8 cellular contexts compared by ENCODE assay signal in genomic region chr19:17303167-17303939, GRCh38. TPM values are rescaled to one million over a fixed set of nuclear protein-coding genes. Genes with fewer than 3 reads are reported as not detected.
DNase-seq lines count a peak whose midpoint lies in the region; ATAC-seq, FAIRE-seq and TF ChIP-seq lines count a peak whose summit lies in the region.

Gene ABHD8 (minus strand): TSS chr19:17303425. CDS start chr19:17301616, 1,809 bp downstream.

- H3K36me3 ChIP-seq in BLaER1 treated with 17β-estradiol and CSF1 and Interleukin-3, amounts not matched to agents 10 nM and 100 nM, result peaks cover 20 to 34% (median 27%) of the 10 kb centered on the region in 11 experiments
- peaks cover 0 to 2% (median 0%) of the 10 kb centered on the region in 4 donors for H3K36me3 ChIP-seq in right lobe of liver

- TF ChIP-seq POLR2A in right lobe of liver (IDR thresholded peaks at IDR 0.05), result peak; percentile 71

- TF ChIP-seq CTCF in dorsolateral prefrontal cortex (IDR thresholded peaks at IDR 0.05 in 54 of 56, conservative IDR thresholded peaks at IDR 0.05 in 2 of 56; ENCODE audit: low read depth in 1 of 56, partially characterized antibody in 56 of 56) (peak in 54 of 56 donors; percentile 12 to 69 (median 50)), right lobe of liver (IDR thresholded peaks at IDR 0.05) (peak; percentile 65 to 83 (median 71))

- peaks cover 48 to 71% (median 57%) of the 10 kb centered on the region in 10 experiments for H3K4me1 ChIP-seq in BLaER1 treated with 17β-estradiol and CSF1 and Interleukin-3, amounts not matched to agents 10 nM and 100 nM
- peaks cover 0 to 31% (median 15%) of the 10 kb centered on the region in 4 donors for H3K4me1 ChIP-seq in right lobe of liver

- intact Hi-C loops in dorsolateral prefrontal cortex (cut with DNase I) (no loop called here), right lobe of liver (cut with DNase I) (no loop called here)

- FAIRE-seq in GM19239 (lab: Jason Lieb, UNC), result peak; percentile 89

- H3K27ac ChIP-seq in BLaER1 treated with 17β-estradiol and CSF1 and Interleukin-3, amounts not matched to agents 10 nM and 100 nM, result peak within 1 kb of the TSS; percentile 61 to 92 (median 77)
- peak within 1 kb of the TSS in 56 of 59 donors; percentile 33 to 99 (median 82) for H3K27ac ChIP-seq in dorsolateral prefrontal cortex
- peak within 1 kb of the TSS; percentile 58 to 77 (median 71) for H3K27ac ChIP-seq in right lobe of liver

- no peaks in the 10 kb centered on the region for H3K27me3 ChIP-seq in BLaER1 treated with 17β-estradiol and CSF1 and Interleukin-3, amounts not matched to agents 10 nM and 100 nM
- H3K27me3 ChIP-seq in dorsolateral prefrontal cortex, result no peaks in the 10 kb centered on the region
- no peaks in the 10 kb centered on the region for H3K27me3 ChIP-seq in right lobe of liver

- 8% methylated on average over 3 of the region's 52 CpGs for WGBS in right lobe of liver (ENCODE audit: insufficient coverage, low coverage, low lambda C conversion rate, missing lambda C conversion rate)

- peaks cover 3 to 8% (median 6%) of the 10 kb centered on the region in 11 experiments; a peak in 21 of 22 replicates for H3K9me3 ChIP-seq in BLaER1 treated with 17β-estradiol and CSF1 and Interleukin-3, amounts not matched to agents 10 nM and 100 nM (replicated peaks in 1 of 11)
- H3K9me3 ChIP-seq in right lobe of liver, result no peaks in the 10 kb centered on the region

- H3K9ac ChIP-seq in BLaER1 treated with 17β-estradiol and CSF1 and Interleukin-3, amounts not matched to agents 10 nM and 100 nM, result peak within 1 kb of the TSS; percentile 78 to 89 (median 85)

- H4K20me1 ChIP-seq in BLaER1 treated with 17β-estradiol and CSF1 and Interleukin-3, amounts not matched to agents 10 nM and 100 nM, result peaks cover 0 to 17% (median 3%) of the 10 kb centered on the region in 11 experiments; a peak in 8 of 22 replicates

- ATAC-seq in HG03469 (IDR thresholded peaks at IDR 0.05; ENCODE audit: unreplicated experiment), result peak; percentile 33
- peak; percentile 72 to 83 (median 77) for ATAC-seq in right lobe of liver

- peak within 1 kb of the TSS; percentile 87 to 99 (median 96) for H3K4me2 ChIP-seq in BLaER1 treated with 17β-estradiol and CSF1 and Interleukin-3, amounts not matched to agents 10 nM and 100 nM

- H3K4me3 ChIP-seq in BLaER1 treated with 17β-estradiol and CSF1 and Interleukin-3, amounts not matched to agents 10 nM and 100 nM, result peak within 1 kb of the TSS; percentile 70 to 83 (median 74)
- H3K4me3 ChIP-seq in dorsolateral prefrontal cortex, result peak within 1 kb of the TSS; percentile 53 to 95 (median 83)
- H3K4me3 ChIP-seq in right lobe of liver, result peak within 1 kb of the TSS; percentile 87 to 95 (median 92)

- peak; percentile 95 for DNase-seq in GM19239 (ENCODE audit: insufficient read length, low spot score)
- peak; percentile 48 for DNase-seq in NCI-H526 treated with DMSO at 0.1 percent for 48 hours (lab: John Stamatoyannopoulos, UW)
- DNase-seq in activated CD4-positive, alpha-beta T cell treated with anti-CD3 and anti-CD28 coated beads, Interleukin-2, amount 50 U/mL, for 48 hours, result peak; percentile 96 to 97
- peak; percentile 80 to 99 (median 95) for DNase-seq in dorsolateral prefrontal cortex
- DNase-seq in right lobe of liver, result peak; percentile 97 to 99 (median 99)
- peak; percentile 92 for DNase-seq in stimulated activated CD4-positive, alpha-beta T cell treated with anti-CD3 and anti-CD28 coated beads, Interleukin-4, amount 100 ng/mL, for 1 hour

RNA-seq across cellular contexts. Expression of gene ABHD8, which starts in this region (rescaled TPM):
- total RNA-seq in dorsolateral prefrontal cortex, result 100 to 1,000 TPM in 7 of 120 experiments, 10 to 100 TPM in 113; 22.5 to 113 (median 78.2) TPM
- total RNA-seq in right lobe of liver, result 10 to 100 TPM in 5 of 6 experiments, 1 to 10 TPM in 1; 8.3 to 27.3 (median 15.8) TPM

Comparison
In these comparisons a context has a peak if more than half of its experiments do, and no peak if none do; other contexts are left out.
1. Peak in every context shown above with its lines: DNase-seq, ATAC-seq, H3K4me3 ChIP-seq and H3K27ac ChIP-seq.
2. DNase-seq: peak in every context shown above with its lines; median percentile 99 in right lobe of liver; 96 in activated CD4-positive, alpha-beta T cell treated with anti-CD3 and anti-CD28 coated beads, Interleukin-2, amount 50 U/mL, for 48 hours; 95 in GM19239; 95 in dorsolateral prefrontal cortex; 92 in stimulated activated CD4-positive, alpha-beta T cell treated with anti-CD3 and anti-CD28 coated beads, Interleukin-4, amount 100 ng/mL, for 1 hour; 48 in NCI-H526 treated with DMSO at 0.1 percent for 48 hours.